Comparison of ENCODE assay signal across 8 cellular contexts in genomic region chr2:42494434-42495233, GRCh38. TPM values are rescaled to one million over a fixed set of nuclear protein-coding genes. Genes with fewer than 3 reads are reported as not detected.
DNase-seq lines count a peak whose midpoint lies in the region; ATAC-seq, FAIRE-seq and TF ChIP-seq lines count a peak whose summit lies in the region.

No MANE protein-coding gene starts in this region.

- 2% methylated on average over 59 of the region's 59 CpGs for WGBS in GM12878 (ENCODE audit: insufficient coverage, insufficient replicate concordance, low lambda C conversion rate, missing lambda C conversion rate)

- H3K79me2 ChIP-seq in GM12878 (ENCODE audit: control insufficient read depth, insufficient read depth, low read length), result no peaks in the 10 kb centered on the region

- peak overlapping the region; percentile 10; the same call in 1 of the 2 replicates for H3K9ac ChIP-seq in GM12878 (ENCODE audit: control insufficient read depth, insufficient read depth, low read length)

- intact Hi-C loops in GM12878 (cut with micrococcal nuclease; ENCODE audit: unreplicated experiment), result loop anchor here (1.0 to 10.0 kb wide), 4 partner anchors 108 to 300 kb away; partner anchors contain the start of gene HAAO
- intact Hi-C loops in gastrocnemius medialis (cut with DNase I; ENCODE audit: low total_unique reads), result loop anchor here (1.0 to 10.0 kb wide), 2 partner anchors 169 to 270 kb away; partner anchors contain the start of gene OXER1

- peak overlapping the region; percentile 95 for H3K4me2 ChIP-seq in GM12878 (ENCODE audit: control insufficient read depth, insufficient read depth)

- H3K27me3 ChIP-seq in GM12878 (replicated peaks in 1 of 2; ENCODE audit: control insufficient read depth in 2 of 2, insufficient read depth in 2 of 2, low read length in 1 of 2) (peaks cover 3 to 13% of the 10 kb centered on the region in 2 experiments), gastrocnemius medialis (peaks cover 22 to 30% (median 23%) of the 10 kb centered on the region in 3 donors)

- POLR2A ChIA-PET in GM12878 (lab: Charles Lee), result no interaction called here

- H3K4me3 ChIP-seq in GM12878, result peak overlapping the region; percentile 76
- H3K4me3 ChIP-seq in gastrocnemius medialis, result peak overlapping the region; percentile 55 to 64 (median 58)

- peak; percentile 82 for FAIRE-seq in GM12891 (lab: Jason Lieb, UNC)
- peak; percentile 92 for FAIRE-seq in GM12878 (lab: Jason Lieb, UNC)

- H3K9me3 ChIP-seq in GM12878 (replicated peaks; ENCODE audit: control insufficient read depth, insufficient read depth, low read length), result no peaks in the 10 kb centered on the region; the same call in 2 of the 3 replicates
- no peaks in the 10 kb centered on the region for H3K9me3 ChIP-seq in gastrocnemius medialis

- no peak for TF ChIP-seq EP300 in GM12878 (IDR thresholded peaks at IDR 0.05; ENCODE audit: borderline replicate concordance in 1 of 2, control insufficient read depth in 1 of 2, low read depth in 2 of 2, low read length in 2 of 2)

- TF ChIP-seq POLR2A in GM12891 (IDR thresholded peaks at IDR 0.05; ENCODE audit: low read depth, low read length) (no peak), GM12878 (IDR thresholded peaks at IDR 0.05; ENCODE audit: low read depth, low read length) (no peak), gastrocnemius medialis (IDR thresholded peaks at IDR 0.05) (no peak)

- no peak overlapping the region for H3K27ac ChIP-seq in GM12878 (ENCODE audit: control insufficient read depth, insufficient read depth)
- no peak overlapping the region for H3K27ac ChIP-seq in gastrocnemius medialis

- SMC1A ChIA-PET in GM12878 (lab: Charles Lee; ENCODE audit: uncharacterized antibody, unreplicated experiment), result interaction anchor here (1.4 to 6.8 kb wide), 5 partner anchors 12 to 195 kb away, joined by 3 to 62 read pairs (median 4); no protein-coding TSS in a partner anchor

- RAD21 ChIA-PET in GM12878 (lab: Charles Lee; ENCODE audit: unreplicated experiment), result interaction anchor here (1.9 to 4.5 kb wide), 2 partner anchors 16 to 169 kb away, joined by 5 to 25 read pairs; no protein-coding TSS in a partner anchor

- no peaks in the 10 kb centered on the region for H4K20me1 ChIP-seq in GM12878 (ENCODE audit: control insufficient read depth, insufficient read depth)

- H3K36me3 ChIP-seq in GM12878 (ENCODE audit: control insufficient read depth in 2 of 2, insufficient read depth in 2 of 2, low read length in 1 of 2) (no peaks in the 10 kb centered on the region), gastrocnemius medialis (no peaks in the 10 kb centered on the region)

- in situ Hi-C loops in GM12878 (cut with MboI) (loop anchor here (5.0 kb wide), 1 partner anchor 168 kb away; no protein-coding TSS in a partner anchor), gastrocnemius medialis (cut with MboI; ENCODE audit: low sequenced_read_pairs in 4 of 4) (loop anchor here in 1 of 4 donors (5.0 kb wide), 1 partner anchor 168 kb away; no protein-coding TSS in a partner anchor)

- TF ChIP-seq RAD21 in GM12878 (IDR thresholded peaks at IDR 0.05; ENCODE audit: insufficient read depth, low read depth, low read length), result peak; percentile 91

- ATAC-seq in HG02885 (IDR thresholded peaks at IDR 0.05; ENCODE audit: poor library complexity, unreplicated experiment) (peak; percentile 62), GM12878 (peak; percentile 90), gastrocnemius medialis (peak; percentile 70 to 83), GM21360 (IDR thresholded peaks at IDR 0.05; ENCODE audit: unreplicated experiment) (no peak)

- CTCF ChIA-PET in GM12878 (lab: Yijun Ruan, JAX), result interaction anchor here (0.5 to 5.6 kb wide), 6 partner anchors 8 to 169 kb away, joined by 3 to 63 read pairs (median 6); no protein-coding TSS in a partner anchor

- no TSS peak for BruUV-seq in GM12878 (replicated peaks; lab: Mats Ljungman, UMichigan)

- H2AFZ ChIP-seq in GM12878 (ENCODE audit: control insufficient read depth, low read depth, low read length), result peak overlapping the region; percentile 72

- TF ChIP-seq CTCF in GM12878 (IDR thresholded peaks at IDR 0.05 in 2 of 3, conservative IDR thresholded peaks at IDR 0.05 in 1 of 3; ENCODE audit: control insufficient read depth in 2 of 3, extremely low read depth in 1 of 3, insufficient read depth in 1 of 3, low read depth in 3 of 3, low read length in 3 of 3), result peak; percentile 83 to 90 (median 89)
- TF ChIP-seq CTCF in gastrocnemius medialis (IDR thresholded peaks at IDR 0.05 in 4 of 5, conservative IDR thresholded peaks at IDR 0.05 in 1 of 5), result peak; percentile 38 to 86 (median 66)

- DNase-seq in GM12891 (ENCODE audit: insufficient read length, low spot score) (peak; percentile 50), NCI-H187 (lab: John Stamatoyannopoulos, UW) (peak; percentile 66 to 73), T-helper 9 cell (peak; percentile 52), GM12878 (ENCODE audit: low read depth, low spot score) (peak; percentile 35), iPS DF 4.7 (ENCODE audit: extremely low read depth, low spot score) (peak; percentile 89), gastrocnemius medialis (peak; percentile 12 to 42)

- H3K4me1 ChIP-seq in GM12878 (ENCODE audit: control insufficient read depth, insufficient read depth, low read length), result no peaks in the 10 kb centered on the region
- peaks cover 0 to 6% of the 10 kb centered on the region in 2 donors for H3K4me1 ChIP-seq in gastrocnemius medialis

TF ChIP-seq in GM12891, 5 proteins besides CTCF, POLR2A, EP300 and RAD21:
- TF ChIP-seq POU2F2 (IDR thresholded peaks at IDR 0.05; ENCODE audit: low read depth, low read length), result no peak
- no peak for TF ChIP-seq POLR2AphosphoS5 (IDR thresholded peaks at IDR 0.05; ENCODE audit: low read depth, low read length)
- no peak for TF ChIP-seq TAF1 (IDR thresholded peaks at IDR 0.05; ENCODE audit: low read depth, low read length)
- TF ChIP-seq PAX5 (IDR thresholded peaks at IDR 0.05; ENCODE audit: insufficient read depth, low read length, severe bottlenecking), result no peak
- no peak for TF ChIP-seq SPI1 (IDR thresholded peaks at IDR 0.05; ENCODE audit: low read depth, low read length)
TF ChIP-seq in GM12891: peak in this region for 0.

TF ChIP-seq in GM12878, 131 proteins besides CTCF, POLR2A, EP300 and RAD21 (continues in another document):
- TF ChIP-seq NFYA (IDR thresholded peaks at IDR 0.05; ENCODE audit: borderline replicate concordance, low read depth, low read length) (no peak), BRCA1 (IDR thresholded peaks at IDR 0.05; ENCODE audit: low read depth, low read length) (no peak), SIN3A (IDR thresholded peaks at IDR 0.05; ENCODE audit: low read depth, low read length) (no peak), STAT1 (conservative IDR thresholded peaks at IDR 0.05) (no peak), SREBF2 (IDR thresholded peaks at IDR 0.05; ENCODE audit: low read length) (no peak), NRF1 (conservative IDR thresholded peaks at IDR 0.05; ENCODE audit: low read depth, low read length) (no peak), WRNIP1 (IDR thresholded peaks at IDR 0.05; ENCODE audit: borderline replicate concordance, low read depth, low read length) (0 out of 2 replicates have a peak, but pooled peaks have one; percentile 83), SMC3 (IDR thresholded peaks at IDR 0.05; ENCODE audit: borderline replicate concordance, low read length) (peak; percentile 83), POLR2AphosphoS5 (IDR thresholded peaks at IDR 0.05; ENCODE audit: low read length) (no peak), CBX5 (IDR thresholded peaks at IDR 0.05; ENCODE audit: low read depth) (0 out of 2 replicates have a peak, but pooled peaks have one; percentile 53), NFXL1 (IDR thresholded peaks at IDR 0.05; ENCODE audit: borderline replicate concordance) (no peak), GABPA (IDR thresholded peaks at IDR 0.05; ENCODE audit: low read depth) (no peak)
- TF ChIP-seq, protein P1, sequence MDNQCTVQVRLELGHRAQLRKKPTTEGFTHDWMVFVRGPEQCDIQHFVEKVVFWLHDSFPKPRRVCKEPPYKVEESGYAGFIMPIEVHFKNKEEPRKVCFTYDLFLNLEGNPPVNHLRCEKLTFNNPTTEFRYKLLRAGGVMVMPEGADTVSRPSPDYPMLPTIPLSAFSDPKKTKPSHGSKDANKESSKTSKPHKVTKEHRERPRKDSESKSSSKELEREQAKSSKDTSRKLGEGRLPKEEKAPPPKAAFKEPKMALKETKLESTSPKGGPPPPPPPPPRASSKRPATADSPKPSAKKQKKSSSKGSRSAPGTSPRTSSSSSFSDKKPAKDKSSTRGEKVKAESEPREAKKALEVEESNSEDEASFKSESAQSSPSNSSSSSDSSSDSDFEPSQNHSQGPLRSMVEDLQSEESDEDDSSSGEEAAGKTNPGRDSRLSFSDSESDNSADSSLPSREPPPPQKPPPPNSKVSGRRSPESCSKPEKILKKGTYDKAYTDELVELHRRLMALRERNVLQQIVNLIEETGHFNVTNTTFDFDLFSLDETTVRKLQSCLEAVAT (IDR thresholded peaks at IDR 0.05), result peak; percentile 51; the same call in 1 of the 2 replicates

RNA-seq across cellular contexts. Expression of gene KCNG3, which starts 0.9 kb away (rescaled TPM):
- polyA plus RNA-seq in GM12891 (2012; ENCODE audit: low read depth, missing spikeins), result not detected
- total RNA-seq in GM12878 (2013; cell fraction: nucleolus; rRNA removed), result not detected in 2 replicates
- total RNA-seq in GM12878 (2014; rRNA removed) (0.06 and 0.11 TPM in 2 replicates), GM12878 (2014; rRNA removed; fragmentation: Illumina TruSeq; extraction: Trizol) (0.04 and 0.05 TPM in 2 replicates), GM12878 (2021) (not detected in 2 replicates), gastrocnemius medialis (under 1 TPM in 1 of 4 donors, not detected in 3; 0.15 TPM)
- polyA plus RNA-seq in GM12878 (2011; ENCODE audit: low read depth), result not detected
- polyA plus RNA-seq in GM12878 (2011; rRNA removed) (not detected in 2 replicates), GM12878 (2014; fragmentation: Illumina TruSeq; extraction: Trizol) (0.01 and 0.10 TPM in 2 replicates), GM12878 (2014; fragmentation: Nextera tagmentation; extraction: Ambion mirVana) (under 1 TPM; 0.03 to 0.05 TPM), GM12878 (2014; rRNA removed) (0.01 TPM in 1 of 2 replicates, not detected in the other), GM12878 (2016; fragmentation: Nextera tagmentation; extraction: Ambion mirVana) (not detected)
- polyA plus RNA-seq in GM12878 (2011; cell fraction: cytosol; rRNA removed), result not detected in 2 replicates
- not detected in 2 replicates for polyA plus RNA-seq in GM12878 (2011; cell fraction: nucleus; rRNA removed)
- polyA plus RNA-seq in GM12878 (2012), result 0.08 TPM in 1 of 2 replicates, not detected in the other
- not detected in 2 replicates for polyA minus RNA-seq in GM12878 (2011; rRNA and poly(A)+ RNA removed)
- not detected in 2 replicates for polyA minus RNA-seq in GM12878 (2011; cell fraction: cytosol; rRNA and poly(A)+ RNA removed)
- polyA minus RNA-seq in GM12878 (2011; cell fraction: nucleus; rRNA and poly(A)+ RNA removed), result not detected in 2 replicates

Comparison
In these comparisons a context has a peak if more than half of its experiments do, and no peak if none do; other contexts are left out.
1. DNase-seq: peak in every context shown above with its lines; median percentile 89 in iPS DF 4.7; 70 in NCI-H187; 52 in T-helper 9 cell; 50 in GM12891; 35 in GM12878; 27 in gastrocnemius medialis.